In the genomic region with DNA sequence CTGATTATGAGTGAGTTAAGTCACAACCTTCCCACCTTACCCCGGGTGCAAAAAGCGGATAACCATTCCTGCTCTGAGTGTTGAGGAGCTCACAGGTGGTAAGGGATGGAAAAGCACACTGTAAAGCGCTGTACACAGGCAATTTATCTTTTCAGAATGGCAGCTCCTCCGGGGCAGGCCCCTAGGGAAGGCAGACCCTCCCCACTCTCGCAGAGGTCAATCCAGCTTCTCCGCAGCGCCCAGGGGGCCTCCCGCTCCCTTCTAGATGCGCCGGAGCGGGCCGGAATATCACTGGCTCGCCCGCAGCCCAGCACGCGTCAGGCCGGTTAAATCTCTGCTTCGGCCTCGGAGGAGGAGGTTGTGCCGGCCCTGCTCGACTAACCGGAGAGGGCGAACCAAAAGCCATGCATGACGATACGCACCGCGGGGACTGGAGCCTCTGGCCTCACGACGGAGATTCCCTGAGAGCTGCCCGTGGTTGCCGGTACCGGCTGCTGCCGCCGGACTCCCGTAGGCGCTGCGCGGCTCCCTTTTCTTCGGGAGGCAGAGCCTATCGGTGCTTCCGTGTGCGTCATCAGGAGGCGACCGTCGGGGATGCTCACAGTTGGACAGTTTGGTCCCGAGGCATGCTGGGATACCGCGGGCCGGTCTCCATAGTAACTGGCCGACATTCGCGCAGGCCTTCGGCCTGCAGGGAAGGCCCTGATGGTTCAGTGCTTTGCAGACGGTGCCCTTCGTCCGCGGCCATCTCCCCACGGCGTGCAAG, we compare ENCODE assay signal across 8 cellular contexts. TPM values are rescaled to one million over a fixed set of nuclear protein-coding genes. Genes with fewer than 3 reads are reported as not detected.
DNase-seq lines count a peak whose midpoint lies in the region; ATAC-seq and TF ChIP-seq lines count a peak whose summit lies in the region.

A gene with protein sequence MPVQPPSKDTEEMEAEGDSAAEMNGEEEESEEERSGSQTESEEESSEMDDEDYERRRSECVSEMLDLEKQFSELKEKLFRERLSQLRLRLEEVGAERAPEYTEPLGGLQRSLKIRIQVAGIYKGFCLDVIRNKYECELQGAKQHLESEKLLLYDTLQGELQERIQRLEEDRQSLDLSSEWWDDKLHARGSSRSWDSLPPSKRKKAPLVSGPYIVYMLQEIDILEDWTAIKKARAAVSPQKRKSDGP (minus strand): TSS at position 555 of the 766 bp plus-strand sequence. CDS start 2,870 bp downstream, outside the sequence.

- no peaks in the 10 kb centered on the region for H3K36me3 ChIP-seq in PC-9 (ENCODE audit: low read depth)
- peaks cover 23 to 26% of the 10 kb centered on the region in 2 donors for H3K36me3 ChIP-seq in mucosa of rectum (ENCODE audit: control insufficient read depth in 2 of 2, insufficient read depth in 2 of 2, low read length in 2 of 2)

- no peaks in the 10 kb centered on the region for H3K9me2 ChIP-seq in PC-9 (ENCODE audit: insufficient read depth)

- in situ Hi-C loops in KBM-7 (cut with MboI; ENCODE audit: low pct_unique_long_range_greater_than_20kb, low sequenced_read_pairs) = no loop called here

- H3K27ac ChIP-seq in PC-9 (peak within 1 kb of the TSS; percentile 11; the same call in 1 of the 2 replicates), mucosa of rectum (ENCODE audit: low read depth in 2 of 2, low read length in 2 of 2) (peak within 1 kb of the TSS; percentile 76 to 83)

- peaks cover 10% of the 10 kb centered on the region for H4K20me1 ChIP-seq in PC-9 (ENCODE audit: insufficient read depth)

- no peak for TF ChIP-seq CTCF in PC-9 (conservative IDR thresholded peaks at IDR 0.05)

- H3F3A ChIP-seq in PC-9 (ENCODE audit: insufficient read depth, low read depth) = peaks cover 38% of the 10 kb centered on the region

- H3K27me3 ChIP-seq in PC-9 (ENCODE audit: insufficient read depth, low read depth) (no peaks in the 10 kb centered on the region), mucosa of rectum (ENCODE audit: control insufficient read depth in 2 of 2, insufficient read depth in 2 of 2, low read length in 2 of 2) (no peaks in the 10 kb centered on the region)

- BruUV-seq in PC-9 (replicated peaks; lab: Mats Ljungman, UMichigan) = TSS peak; percentile 66

- H3K9ac ChIP-seq in mucosa of rectum (ENCODE audit: low read depth in 1 of 2, low read length in 2 of 2) = peak within 1 kb of the TSS; percentile 94 to 95

- H3K4me3 ChIP-seq in PC-9 = peak within 1 kb of the TSS; percentile 100
- peak within 1 kb of the TSS; percentile 96 for H3K4me3 ChIP-seq in mucosa of rectum (ENCODE audit: low read length in 2 of 2)

- peak; percentile 76 for ATAC-seq in GM21576 (IDR thresholded peaks at IDR 0.05; ENCODE audit: unreplicated experiment)

- peak within 1 kb of the TSS; percentile 87 for H3K4me2 ChIP-seq in PC-9

- peak; percentile 92 for DNase-seq in DMS114 treated with DMSO at 0.1 percent for 48 hours (lab: John Stamatoyannopoulos, UW; ENCODE audit: unreplicated experiment)
- DNase-seq in KBM-7 = peak; percentile 93
- peak; percentile 94 for DNase-seq in PC-9
- DNase-seq in activated T-cell treated with anti-CD3 and anti-CD28 coated beads, Interleukin-2, amount 50 U/mL, for 1 hour = peak; percentile 94
- DNase-seq in erythroblast (lab: John Stamatoyannopoulos, UW) = peak; percentile 98 to 99
- DNase-seq in stimulated activated CD8-positive, alpha-beta memory T cell treated with anti-CD3 and anti-CD28 coated beads, Interleukin-4, amount 100 ng/mL, for 4 hours (ENCODE audit: low read depth in 2 of 2, low spot score in 1 of 2) = peak; percentile 93 to 95

- H3K9me3 ChIP-seq in PC-9 (ENCODE audit: insufficient read depth, low read depth) = no peaks in the 10 kb centered on the region
- H3K9me3 ChIP-seq in mucosa of rectum (ENCODE audit: control insufficient read depth in 2 of 2, low read length in 2 of 2) = no peaks in the 10 kb centered on the region

- H3K4me1 ChIP-seq in PC-9 (replicated peaks; ENCODE audit: insufficient read depth) (peaks cover 34% of the 10 kb centered on the region), mucosa of rectum (ENCODE audit: control insufficient read depth in 2 of 2, insufficient read depth in 2 of 2, low read length in 2 of 2) (peaks cover 37 to 43% of the 10 kb centered on the region in 2 donors)

- POLR2A ChIA-PET in PC-9 (lab: Charles Lee; ENCODE audit: unreplicated experiment) = interaction anchor here (0.5 to 0.6 kb wide), 5 partner anchors 25 to 232 kb away, joined by 3 to 8 read pairs (median 4); no protein-coding TSS in a partner anchor

- H2AFZ ChIP-seq in PC-9 = peak within 1 kb of the TSS; percentile 93

- TF ChIP-seq POLR2A in erythroblast (IDR thresholded peaks at IDR 0.05; ENCODE audit: low read length) = peak; percentile 88

- CTCF ChIA-PET in PC-9 (lab: Charles Lee) = interaction anchor here (0.8 to 2.4 kb wide), 4 partner anchors 9 to 33 kb away, joined by 3 to 7 read pairs (median 4); partner anchors contain the start of gene RIN1

- intact Hi-C loops in PC-9 (cut with micrococcal nuclease; ENCODE audit: unreplicated experiment) = loop anchor here (1.0 kb wide), 1 partner anchor 27 kb away; the partner anchor contains the start of gene SLC29A2

- H3K79me2 ChIP-seq in PC-9 (ENCODE audit: low read depth) = peaks cover 39% of the 10 kb centered on the region

RNA-seq across cellular contexts. Expression of the gene that starts here (rescaled TPM):
- 43.2 and 54.3 TPM in 2 replicates for total RNA-seq in PC-9 (2021)

Comparison
In these comparisons a context has a peak if more than half of its experiments do, and no peak if none do; other contexts are left out.
1. Peak in every context shown above with its lines: DNase-seq, ATAC-seq, H3K4me3 ChIP-seq and H3K27ac ChIP-seq.